In genomic region chr6:33568826-33569570, GRCh38 we compare ENCODE assay signal across 1 cellular context.
TF ChIP-seq lines count a peak whose summit lies in the region.

No MANE protein-coding gene starts in this region.

TF ChIP-seq in GM23338, 12 proteins besides CTCF, POLR2A, EP300 and RAD21 (continued from another document):
- TF ChIP-seq REST (IDR thresholded peaks at IDR 0.05; ENCODE audit: unreplicated experiment) = no peak
- no peak for TF ChIP-seq ZNF462 (CRISPR knock-in tag; IDR thresholded peaks at IDR 0.05)
- TF ChIP-seq ZNF331 (CRISPR knock-in tag; IDR thresholded peaks at IDR 0.05; ENCODE audit: low read depth) = no peak
- no peak for TF ChIP-seq STAT1 (IDR thresholded peaks at IDR 0.05; ENCODE audit: unreplicated experiment)
- TF ChIP-seq JUNB (IDR thresholded peaks at IDR 0.05; ENCODE audit: unreplicated experiment) = no peak
- TF ChIP-seq POLR2AphosphoS5 (IDR thresholded peaks at IDR 0.05; ENCODE audit: low read depth) = no peak
